Comparison of ENCODE assay signal across 10 cellular contexts in the genomic region with DNA sequence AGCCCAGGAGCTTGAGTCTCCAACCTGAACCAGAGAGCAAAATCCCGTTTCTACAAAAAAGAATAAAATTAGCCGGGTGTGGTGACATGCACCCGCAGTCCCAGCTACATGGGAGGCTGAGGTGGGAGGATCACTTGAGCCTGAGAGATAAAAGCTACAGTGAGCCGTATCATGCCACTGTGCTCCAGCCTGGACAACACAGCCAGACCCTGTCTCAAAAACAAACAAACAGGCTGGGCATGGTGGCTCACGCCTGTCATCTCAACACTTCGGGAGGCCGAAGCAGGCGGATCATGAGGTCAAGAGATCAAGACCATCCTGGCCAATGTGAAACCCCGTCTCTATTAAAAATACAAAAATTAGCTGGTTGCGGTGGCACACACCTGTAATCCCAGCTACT. TPM values are rescaled to one million over a fixed set of nuclear protein-coding genes. Genes with fewer than 3 reads are reported as not detected.
"Had no signal": no experiment of that assay in that cellular context is flagged by ENCODE, and none has a peak within 500 bp of the region (broad histone marks: within the 10 kb centered on the region; RNA-seq: fewer than 3 reads in every experiment).

No MANE protein-coding gene starts in this region.

- H3K9me3 ChIP-seq: HAP-1 had no signal

- FAIRE-seq: HTR-8/SVneo had no signal

- H3K36me3 ChIP-seq: HAP-1 had no signal

- H2AFZ ChIP-seq: GM23248 had no signal

- DNase-seq: GM23248, GOT3, H7, HFFc6, KBM-7 had no signal

- H3K9ac ChIP-seq: GM23248 had no signal

- H3K4me3 ChIP-seq: GM23248, HAP-1 had no signal

- ATAC-seq: HCT116 had no signal

- H3K27ac ChIP-seq: GM23248 had no signal

RNA-seq across cellular contexts. Expression of a gene that starts 11.4 kb away (rescaled TPM):
- total RNA-seq: GM23248, H4, H7, HFFc6, HT-29 had no signal
- polyA plus RNA-seq: GM23248 had no signal

RNA-seq across cellular contexts. Expression of a gene that starts 56.1 kb away (rescaled TPM):
- total RNA-seq: GM23248, H4, HT-29 had no signal
- polyA plus RNA-seq: GM23248 had no signal
